13 cellular contexts compared by ENCODE assay signal in genomic region chr13:41505209-41505835, GRCh38. TPM values are rescaled to one million over a fixed set of nuclear protein-coding genes. Genes with fewer than 3 reads are reported as not detected.
DNase-seq lines count a peak whose midpoint lies in the region; ATAC-seq and TF ChIP-seq lines count a peak whose summit lies in the region.
"Had no signal": no experiment of that assay in that cellular context is flagged by ENCODE, and none has a peak within 500 bp of the region (broad histone marks: within the 10 kb centered on the region; RNA-seq: fewer than 3 reads in every experiment).

No MANE protein-coding gene starts in this region.

- in situ Hi-C loops in astrocyte of the cerebellum (cut with HindIII; ENCODE audit: low sequenced_read_pairs), result no loop called here

- H3K4me3 ChIP-seq in AG04450 (ENCODE audit: low read depth, low read length), result no peak overlapping the region
- no peak overlapping the region for H3K4me3 ChIP-seq in astrocyte of the cerebellum (ENCODE audit: low read depth, low read length)
- no peak overlapping the region for H3K4me3 ChIP-seq in testis
- H3K4me3 ChIP-seq: BLaER1, spleen, upper lobe of right lung had no signal

- intact Hi-C loops in testis (cut with DNase I; ENCODE audit: low total_unique reads), result no loop called here

- H3K27ac ChIP-seq in AG04450 (ENCODE audit: low read depth, low read length) (peak overlapping the region; percentile 85), testis (no peak overlapping the region)
- H3K27ac ChIP-seq: BLaER1, spleen, upper lobe of right lung had no signal

- POLR2A ChIA-PET in AG04450 (lab: Yijun Ruan, JAX), result interaction anchor here (0.7 to 1.2 kb wide), 3 partner anchors 9 to 83 kb away, joined by 3 to 5 read pairs (median 4); no protein-coding TSS in a partner anchor

- CTCF ChIA-PET in AG04450 (lab: Charles Lee), result interaction anchor here (1.5 to 1.7 kb wide), 2 partner anchors 46 to 163 kb away, joined by 4 read pairs; no protein-coding TSS in a partner anchor

- TF ChIP-seq CTCF in AG04450 (IDR thresholded peaks at IDR 0.05; ENCODE audit: low read depth, low read length) (no peak), astrocyte of the cerebellum (IDR thresholded peaks at IDR 0.05; ENCODE audit: low read depth, low read length, missing control alignments) (peak; percentile 8), testis (IDR thresholded peaks at IDR 0.05) (no peak)

- WGBS in testis, 2 donors, result 91 to 93% methylated on average over 2 of the region's 2 CpGs

- no peaks in the 10 kb centered on the region for H3K9me3 ChIP-seq in AG04450 (ENCODE audit: control insufficient read depth, insufficient read depth, low read length)
- no peaks in the 10 kb centered on the region for H3K9me3 ChIP-seq in testis
- H3K9me3 ChIP-seq: upper lobe of right lung had no signal

- H3K36me3 ChIP-seq in testis (ENCODE audit: low read depth, missing control alignments), result no peaks in the 10 kb centered on the region
- H3K36me3 ChIP-seq: BLaER1, spleen, upper lobe of right lung had no signal

- peak; percentile 91 for DNase-seq in AG04450 (ENCODE audit: low read depth, low spot score)
- DNase-seq in HCEC 1CT, result peak; percentile 87
- peak; percentile 87 for DNase-seq in astrocyte of the cerebellum (ENCODE audit: low read depth)
- peak; percentile 95 for DNase-seq in iris pigment epithelial cell (ENCODE audit: low read depth)
- no peak for DNase-seq in testis
- no peak for DNase-seq in anterior cingulate cortex (lab: John Stamatoyannopoulos, UW)
- no peak for DNase-seq in NCI-H82 treated with DMSO at 0.1 percent for 48 hours (lab: John Stamatoyannopoulos, UW; ENCODE audit: unreplicated experiment)
- DNase-seq: activated CD4-positive, alpha-beta T cell treated with anti-CD3 and anti-CD28 coated beads, Interleukin-2, amount 50 U/mL, for 1 hour; NCI-H187 treated with DMSO at 0.1 percent for 48 hours; spleen; upper lobe of right lung had no signal

- TF ChIP-seq POLR2A in testis (IDR thresholded peaks at IDR 0.05), result no peak

- no peaks in the 10 kb centered on the region for H3K4me1 ChIP-seq in testis
- H3K4me1 ChIP-seq: upper lobe of right lung had no signal

- H3K27me3 ChIP-seq in AG04450 (ENCODE audit: control insufficient read depth, insufficient read depth, low read length) (no peaks in the 10 kb centered on the region), testis (no peaks in the 10 kb centered on the region)
- H3K27me3 ChIP-seq: BLaER1, spleen, upper lobe of right lung had no signal

- no peak for ATAC-seq in HG02981 (IDR thresholded peaks at IDR 0.05; ENCODE audit: unreplicated experiment)
- ATAC-seq: upper lobe of right lung had no signal

RNA-seq across cellular contexts. Expression of gene RGCC, which starts 48.0 kb away (rescaled TPM):
- polyA plus RNA-seq in AG04450 (2011; rRNA removed) (141 TPM in 2 replicates), testis (ENCODE audit: insufficient read depth, low read depth, low replicate concordance) (64.2 TPM)
- polyA minus RNA-seq in AG04450 (2011; rRNA and poly(A)+ RNA removed), result 32.8 and 38.8 TPM in 2 replicates
- total RNA-seq in testis, result 10 to 100 TPM; 15.1 to 26.5 TPM

Comparison
In these comparisons a context has a peak if more than half of its experiments do, and no peak if none do; other contexts are left out.
1. DNase-seq: peak in AG04450 (single experiment), HCEC 1CT (single experiment), astrocyte of the cerebellum (single experiment) and iris pigment epithelial cell (single experiment); none in testis (single experiment), anterior cingulate cortex (0 of 58) and NCI-H82 treated with DMSO at 0.1 percent for 48 hours (single experiment).